Comparison of ENCODE assay signal across 12 cellular contexts in the genomic region with DNA sequence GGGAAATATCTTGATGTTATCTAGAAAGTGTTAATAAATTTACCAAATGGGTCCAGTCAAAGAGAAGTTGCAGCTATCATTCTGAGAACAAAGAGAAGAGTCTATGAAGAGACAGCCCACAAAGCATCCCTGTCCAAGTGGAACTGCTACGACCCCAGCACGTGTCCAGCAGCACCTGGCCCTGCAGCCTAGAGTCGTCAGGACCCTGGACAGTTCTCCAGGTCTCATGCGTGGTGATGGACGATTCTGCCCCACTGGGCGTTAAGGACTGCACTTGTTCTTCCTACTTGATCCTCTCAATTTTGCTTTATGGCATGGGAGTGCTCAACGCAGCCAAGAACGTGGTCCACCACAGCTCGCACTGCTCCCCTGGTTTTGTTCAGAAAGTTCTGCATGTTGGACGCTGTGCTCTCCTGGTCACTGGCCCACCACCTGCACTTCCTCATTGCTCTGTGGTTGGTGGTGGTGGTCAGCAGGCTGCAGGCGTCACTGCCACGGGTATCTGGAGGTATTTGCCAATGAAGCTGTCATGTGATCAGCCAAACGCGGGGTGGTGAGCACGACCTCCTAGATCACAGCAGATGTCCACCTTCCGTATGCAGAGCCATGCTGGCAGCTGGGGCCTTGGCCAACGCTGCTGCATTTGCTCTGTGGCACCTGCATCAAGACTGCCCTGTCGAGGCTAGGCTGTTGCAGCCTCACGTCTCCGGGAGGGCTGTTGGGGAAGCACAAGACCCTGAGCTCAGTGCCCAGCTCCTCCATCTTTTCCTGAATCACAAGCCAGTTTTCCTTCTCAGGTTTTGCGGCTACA.
DNase-seq lines count a peak whose midpoint lies in the region; ATAC-seq and TF ChIP-seq lines count a peak whose summit lies in the region.
"Had no signal": no experiment of that assay in that cellular context is flagged by ENCODE, and none has a peak within 500 bp of the region (broad histone marks: within the 10 kb centered on the region; RNA-seq: fewer than 3 reads in every experiment).

No MANE protein-coding gene starts in this region.

- H3K4me3 ChIP-seq in epithelial cell of esophagus (ENCODE audit: low read length) (no peak overlapping the region), testis (no peak overlapping the region)

- H3K36me3 Mint-ChIP-seq in activated naive CD4-positive, alpha-beta T cell treated with anti-CD3 and anti-CD28 coated beads, Interleukin-2, amount 10 ng/mL, durations not matched to agents 7 days and 5 days, result no peaks in the 10 kb centered on the region

- no peaks in the 10 kb centered on the region for H3K36me3 ChIP-seq in testis (ENCODE audit: low read depth, missing control alignments)

- no peaks in the 10 kb centered on the region for H3K4me1 Mint-ChIP-seq in activated naive CD4-positive, alpha-beta T cell treated with anti-CD3 and anti-CD28 coated beads, Interleukin-2, amount 10 ng/mL, durations not matched to agents 7 days and 5 days
- H3K4me1 Mint-ChIP-seq: B cell had no signal

- peaks cover 24% of the 10 kb centered on the region for H3K9me3 Mint-ChIP-seq in activated naive CD4-positive, alpha-beta T cell treated with anti-CD3 and anti-CD28 coated beads, Interleukin-2, amount 10 ng/mL, durations not matched to agents 7 days and 5 days

- no peak overlapping the region for H3K4me3 Mint-ChIP-seq in activated naive CD4-positive, alpha-beta T cell treated with anti-CD3 and anti-CD28 coated beads, Interleukin-2, amount 10 ng/mL, durations not matched to agents 7 days and 5 days
- H3K4me3 Mint-ChIP-seq: B cell had no signal

- no peaks in the 10 kb centered on the region for H3K27me3 ChIP-seq in testis

- H3K27ac Mint-ChIP-seq in activated naive CD4-positive, alpha-beta T cell treated with anti-CD3 and anti-CD28 coated beads, Interleukin-2, amount 10 ng/mL, durations not matched to agents 7 days and 5 days, result no peak overlapping the region
- H3K27ac Mint-ChIP-seq: B cell had no signal

- no peaks in the 10 kb centered on the region for H3K9me3 ChIP-seq in testis

- no peaks in the 10 kb centered on the region for H3K27me3 Mint-ChIP-seq in activated naive CD4-positive, alpha-beta T cell treated with anti-CD3 and anti-CD28 coated beads, Interleukin-2, amount 10 ng/mL, durations not matched to agents 7 days and 5 days
- H3K27me3 Mint-ChIP-seq: B cell had no signal

- TF ChIP-seq POLR2A in testis (IDR thresholded peaks at IDR 0.05), result no peak

- CTCF ChIA-PET in activated naive CD4-positive, alpha-beta T cell treated with anti-CD3 and anti-CD28 coated beads, Interleukin-2, amount 10 ng/mL, durations not matched to agents 7 days and 5 days (lab: Charles Lee), result no interaction called here

- TF ChIP-seq CTCF in epithelial cell of esophagus (IDR thresholded peaks at IDR 0.05; ENCODE audit: insufficient read depth, low read depth, low read length, missing control alignments) (no peak), testis (IDR thresholded peaks at IDR 0.05) (no peak)

- no peak overlapping the region for H3K27ac ChIP-seq in testis

- 63% methylated on average over 15 to 21 of the region's 21 CpGs for WGBS in testis, 2 donors

- ATAC-seq in HG02610 (IDR thresholded peaks at IDR 0.05; ENCODE audit: unreplicated experiment), result no peak

- H3K4me1 ChIP-seq in testis, result no peaks in the 10 kb centered on the region

- intact Hi-C loops in testis (cut with DNase I; ENCODE audit: low total_unique reads), result no loop called here

- DNase-seq in activated naive CD4-positive, alpha-beta T cell treated with anti-CD3 and anti-CD28 coated beads, Interleukin-2, amount 10 ng/mL, durations not matched to agents 7 days and 5 days, result peak; percentile 43
- DNase-seq in activated naive CD4-positive, alpha-beta T cell treated with Interleukin-2 at 50 U/mL for 16 hours, result no peak
- peak; percentile 21 for DNase-seq in OCI-M1 (lab: John Stamatoyannopoulos, UW)
- peak; percentile 15 for DNase-seq in epithelial cell of esophagus (ENCODE audit: low read depth)
- peak; percentile 28 for DNase-seq in testis
- no peak for DNase-seq in stimulated activated CD4-positive, alpha-beta T cell treated with anti-CD3 and anti-CD28 coated beads, Interleukin-4, amount 100 ng/mL, for 24 hours
- no peak for DNase-seq in GOT3 (lab: John Stamatoyannopoulos, UW)
- DNase-seq: NCI-H1930; SHP77 treated with DMSO at 0.1 percent for 48 hours; stimulated activated CD4-positive, alpha-beta T cell treated with anti-CD3 and anti-CD28 coated beads, Interleukin-4, amount 100 ng/mL, for 4 hours had no signal

Comparison
In these comparisons a context has a peak if more than half of its experiments do, and no peak if none do; other contexts are left out.
1. DNase-seq: peak in activated naive CD4-positive, alpha-beta T cell treated with anti-CD3 and anti-CD28 coated beads, Interleukin-2, amount 10 ng/mL, durations not matched to agents 7 days and 5 days (single experiment), OCI-M1 (single experiment), epithelial cell of esophagus (single experiment) and testis (single experiment); none in activated naive CD4-positive, alpha-beta T cell treated with Interleukin-2 at 50 U/mL for 16 hours (single experiment), stimulated activated CD4-positive, alpha-beta T cell treated with anti-CD3 and anti-CD28 coated beads, Interleukin-4, amount 100 ng/mL, for 24 hours (single experiment) and GOT3 (single experiment).